Comparison of ENCODE assay signal across 7 cellular contexts in genomic region chr21:44240842-44241241, GRCh38. TPM values are rescaled to one million over a fixed set of nuclear protein-coding genes. Genes with fewer than 3 reads are reported as not detected.
A peak's percentile ranks its signal among the peaks of the same experiment; 100 is the strongest.
DNase-seq lines count a peak whose midpoint lies in the region; ATAC-seq lines count a peak whose summit lies in the region.
"Not testable (repeated sequence)": the region's sequence is repeated elsewhere in the genome, so short reads cannot be mapped to it uniquely, and the experiment has no call there.

ICOSLG (minus strand) TSS chr21:44240943; CDS start chr21:44240817, 126 bp downstream.

- CTCF ChIA-PET in activated CD8-positive, alpha-beta T cell treated with anti-CD3 and anti-CD28 coated beads, Interleukin-2, amount 10 ng/mL, durations not matched to agents 7 days and 5 days (lab: Charles Lee), result not testable (repeated sequence)

- H3K27me3 Mint-ChIP-seq in activated CD8-positive, alpha-beta T cell treated with anti-CD3 and anti-CD28 coated beads, Interleukin-2, amount 10 ng/mL, durations not matched to agents 7 days and 5 days (ENCODE audit: low read depth); naive B cell: not testable (repeated sequence)

- ATAC-seq in GM18858 (IDR thresholded peaks at IDR 0.05; ENCODE audit: unreplicated experiment) (peak; percentile 26), GM21447 (IDR thresholded peaks at IDR 0.05; ENCODE audit: unreplicated experiment) (peak; percentile 39), HG02798 (IDR thresholded peaks at IDR 0.05; ENCODE audit: poor library complexity, unreplicated experiment) (peak; percentile 47), HG03432 (IDR thresholded peaks at IDR 0.05; ENCODE audit: unreplicated experiment) (peak; percentile 47), naive B cell (ENCODE audit: low read depth in 2 of 2) (peak; percentile 36 to 37)
- peak; percentile 70 for ATAC-seq in activated CD8-positive, alpha-beta T cell treated with anti-CD3 and anti-CD28 coated beads, Interleukin-2, amount 10 ng/mL, durations not matched to agents 7 days and 5 days

- not testable (repeated sequence) for H3K4me1 Mint-ChIP-seq in activated CD8-positive, alpha-beta T cell treated with anti-CD3 and anti-CD28 coated beads, Interleukin-2, amount 10 ng/mL, durations not matched to agents 7 days and 5 days (ENCODE audit: low read depth); naive B cell

- not testable (repeated sequence) for H3K9me3 Mint-ChIP-seq in activated CD8-positive, alpha-beta T cell treated with anti-CD3 and anti-CD28 coated beads, Interleukin-2, amount 10 ng/mL, durations not matched to agents 7 days and 5 days (ENCODE audit: insufficient read depth); naive B cell

- H3K4me3 Mint-ChIP-seq in activated CD8-positive, alpha-beta T cell treated with anti-CD3 and anti-CD28 coated beads, Interleukin-2, amount 10 ng/mL, durations not matched to agents 7 days and 5 days; naive B cell: not testable (repeated sequence)

- POLR2A ChIA-PET in activated CD8-positive, alpha-beta T cell treated with anti-CD3 and anti-CD28 coated beads, Interleukin-2, amount 10 ng/mL, durations not matched to agents 7 days and 5 days (lab: Charles Lee), result not testable (repeated sequence)

- H3K36me3 Mint-ChIP-seq in activated CD8-positive, alpha-beta T cell treated with anti-CD3 and anti-CD28 coated beads, Interleukin-2, amount 10 ng/mL, durations not matched to agents 7 days and 5 days (ENCODE audit: low read depth); naive B cell: not testable (repeated sequence)

- DNase-seq in activated CD8-positive, alpha-beta T cell treated with anti-CD3 and anti-CD28 coated beads, Interleukin-2, amount 10 ng/mL, durations not matched to agents 7 days and 5 days; glomerular endothelial cell (ENCODE audit: extremely low read depth, low read depth, low spot score); naive B cell: not testable (repeated sequence)

- not testable (repeated sequence) for H3K27ac Mint-ChIP-seq in activated CD8-positive, alpha-beta T cell treated with anti-CD3 and anti-CD28 coated beads, Interleukin-2, amount 10 ng/mL, durations not matched to agents 7 days and 5 days; naive B cell

RNA-seq across cellular contexts. Expression of gene ICOSLG, which starts in this region (rescaled TPM):
- 1 to 10 TPM; 1.8 to 2.0 TPM for total RNA-seq in activated CD8-positive, alpha-beta T cell treated with anti-CD3 and anti-CD28 coated beads, Interleukin-2, amount 10 ng/mL, durations not matched to agents 7 days and 5 days
- total RNA-seq in glomerular endothelial cell, result 4.1 and 26.4 TPM in 2 replicates
- 10 to 100 TPM in 4 of 6 donors, 1 to 10 TPM in 2; 5.1 to 33.1 (median 13.9) TPM for polyA plus RNA-seq in naive B cell (ENCODE audit: low read depth in 6 of 6)
